11 cellular contexts compared by ENCODE assay signal in the genomic region with DNA sequence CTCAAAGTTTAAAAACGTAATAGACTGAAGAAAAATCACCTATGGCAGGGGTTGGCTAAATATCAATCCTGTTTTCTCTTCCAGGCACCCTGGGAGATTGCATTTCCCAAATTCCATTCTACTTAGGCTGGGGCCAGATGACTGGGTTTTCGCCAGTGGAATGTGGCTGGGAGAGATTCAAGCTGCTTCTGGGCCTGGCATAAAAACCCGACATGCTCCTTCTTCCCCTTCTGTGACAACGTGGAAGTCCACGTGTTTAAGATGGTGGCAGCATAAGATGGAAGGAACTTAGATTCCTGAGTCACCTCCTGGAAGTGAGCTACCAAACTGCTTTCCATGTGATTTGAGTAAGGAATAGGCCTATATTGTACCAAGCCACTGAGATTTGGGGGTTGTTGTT.
DNase-seq lines count a peak whose midpoint lies in the region; ATAC-seq and TF ChIP-seq lines count a peak whose summit lies in the region.
"Had no signal": no experiment of that assay in that cellular context is flagged by ENCODE, and none has a peak within 500 bp of the region (broad histone marks: within the 10 kb centered on the region; RNA-seq: fewer than 3 reads in every experiment).

No MANE protein-coding gene starts in this region.

- no peaks in the 10 kb centered on the region for H3K79me2 ChIP-seq in HCT116 (ENCODE audit: insufficient read depth, low read length)

- H3K27me3 ChIP-seq in HCT116 (ENCODE audit: insufficient read depth, low read length) = no peaks in the 10 kb centered on the region
- H3K27me3 ChIP-seq: BLaER1 treated with 17β-estradiol and CSF1 and Interleukin-3, amounts not matched to agents 10 nM and 100 nM had no signal

- H3K36me3 ChIP-seq in HCT116 (ENCODE audit: control insufficient read depth in 1 of 2, insufficient read depth in 2 of 2, low read length in 2 of 2) = no peaks in the 10 kb centered on the region
- H3K36me3 ChIP-seq: BLaER1 treated with 17β-estradiol and CSF1 and Interleukin-3, amounts not matched to agents 10 nM and 100 nM had no signal

- no peaks in the 10 kb centered on the region for H4K20me1 ChIP-seq in HCT116 (ENCODE audit: insufficient read depth)
- H4K20me1 ChIP-seq: BLaER1 treated with 17β-estradiol and CSF1 and Interleukin-3, amounts not matched to agents 10 nM and 100 nM had no signal

- BruUV-seq in HCT116 (replicated peaks; lab: Mats Ljungman, UMichigan) = no TSS peak

- ATAC-seq in HCT116 = no peak
- ATAC-seq: stimulated activated effector memory CD8-positive, alpha-beta T cell treated with anti-CD3 and anti-CD28 coated beads, Interleukin-12 subunit alpha, Interleukin-12 subunit beta, amount 100 ng/mL, for 72 hours had no signal

- intact Hi-C loops in HCT116 (cut with micrococcal nuclease) = no loop called here

- TF ChIP-seq POLR2A in HCT116 (IDR thresholded peaks at IDR 0.05; ENCODE audit: borderline replicate concordance, extremely low read depth, insufficient read depth, insufficient read length) = no peak

- no peaks in the 10 kb centered on the region for H3K9me2 ChIP-seq in HCT116 (ENCODE audit: insufficient read depth)

- POLR2A ChIA-PET in HCT116 (lab: Charles Lee) = no interaction called here

- DNase-seq in 8988T (peak; percentile 61), HCT116 (ENCODE audit: low read depth, low spot score) (no peak), astrocyte of the hippocampus (ENCODE audit: low read depth, low spot score) (peak; percentile 98), iris pigment epithelial cell (ENCODE audit: low read depth) (peak; percentile 83), DMS153 (lab: John Stamatoyannopoulos, UW) (no peak), NCI-H510A (lab: John Stamatoyannopoulos, UW) (no peak)
- DNase-seq in activated CD4-positive, alpha-beta T cell treated with anti-CD3 and anti-CD28 coated beads, Interleukin-2, amount 50 U/mL, for 4 hours = no peak
- DNase-seq in activated CD8-positive, alpha-beta memory T cell treated with anti-CD3 and anti-CD28 coated beads for 24 hours = no peak
- DNase-seq: T-helper 1 cell had no signal

- CTCF ChIA-PET in HCT116 (lab: Charles Lee) = interaction anchor here (0.6 to 3.0 kb wide), 2 partner anchors 11 to 127 kb away, joined by 3 to 18 read pairs; no protein-coding TSS in a partner anchor

- TF ChIP-seq CTCF in HCT116 (IDR thresholded peaks at IDR 0.05 in 2 of 3, conservative IDR thresholded peaks at IDR 0.05 in 1 of 3; ENCODE audit: borderline replicate concordance in 1 of 3, insufficient read depth in 1 of 3, low read depth in 2 of 3, low read length in 2 of 3) = no peak

- H3K4me2 ChIP-seq in HCT116 (ENCODE audit: low read length) = 0 out of 2 replicates have a peak overlapping the region, but pooled peaks have one; percentile 8
- H3K4me2 ChIP-seq: BLaER1 treated with 17β-estradiol and CSF1 and Interleukin-3, amounts not matched to agents 10 nM and 100 nM had no signal

- H2AFZ ChIP-seq in HCT116 (ENCODE audit: low read depth, low read length, poor library complexity, severe bottlenecking) = no peak overlapping the region

- no peak for TF ChIP-seq RAD21 in HCT116 (IDR thresholded peaks at IDR 0.05; ENCODE audit: low read depth)

- no peaks in the 10 kb centered on the region for H3K9me3 ChIP-seq in HCT116 (ENCODE audit: control insufficient read depth in 1 of 2, insufficient read depth in 1 of 2, low read depth in 1 of 2, low read length in 2 of 2)

- no peak overlapping the region for H3K27ac ChIP-seq in HCT116 (ENCODE audit: low read depth, low read length)
- H3K27ac ChIP-seq: BLaER1 treated with 17β-estradiol and CSF1 and Interleukin-3, amounts not matched to agents 10 nM and 100 nM had no signal

- H3K4me3 ChIP-seq in HCT116 (replicated peaks in 1 of 2; ENCODE audit: low read depth in 1 of 2, low read length in 2 of 2) = no peak overlapping the region
- H3K4me3 ChIP-seq: BLaER1 treated with 17β-estradiol and CSF1 and Interleukin-3, amounts not matched to agents 10 nM and 100 nM had no signal

- RAD21 ChIA-PET in HCT116 (lab: Charles Lee; ENCODE audit: low non-redundant PET in 1 of 2, low total read pairs in 2 of 2, uncharacterized antibody in 2 of 2, unreplicated experiment in 2 of 2) = no interaction called here

- peaks cover 0 to 6% of the 10 kb centered on the region in 2 experiments; a peak in 2 of 4 replicates for H3K4me1 ChIP-seq in HCT116 (ENCODE audit: control insufficient read depth in 1 of 2, insufficient read depth in 2 of 2, low read length in 2 of 2)

- no peak overlapping the region for H3K9ac ChIP-seq in HCT116 (ENCODE audit: low read length)
- H3K9ac ChIP-seq: BLaER1 treated with 17β-estradiol and CSF1 and Interleukin-3, amounts not matched to agents 10 nM and 100 nM had no signal

TF ChIP-seq in HCT116, 20 proteins besides CTCF, POLR2A, EP300 and RAD21:
- TF ChIP-seq, protein P1, sequence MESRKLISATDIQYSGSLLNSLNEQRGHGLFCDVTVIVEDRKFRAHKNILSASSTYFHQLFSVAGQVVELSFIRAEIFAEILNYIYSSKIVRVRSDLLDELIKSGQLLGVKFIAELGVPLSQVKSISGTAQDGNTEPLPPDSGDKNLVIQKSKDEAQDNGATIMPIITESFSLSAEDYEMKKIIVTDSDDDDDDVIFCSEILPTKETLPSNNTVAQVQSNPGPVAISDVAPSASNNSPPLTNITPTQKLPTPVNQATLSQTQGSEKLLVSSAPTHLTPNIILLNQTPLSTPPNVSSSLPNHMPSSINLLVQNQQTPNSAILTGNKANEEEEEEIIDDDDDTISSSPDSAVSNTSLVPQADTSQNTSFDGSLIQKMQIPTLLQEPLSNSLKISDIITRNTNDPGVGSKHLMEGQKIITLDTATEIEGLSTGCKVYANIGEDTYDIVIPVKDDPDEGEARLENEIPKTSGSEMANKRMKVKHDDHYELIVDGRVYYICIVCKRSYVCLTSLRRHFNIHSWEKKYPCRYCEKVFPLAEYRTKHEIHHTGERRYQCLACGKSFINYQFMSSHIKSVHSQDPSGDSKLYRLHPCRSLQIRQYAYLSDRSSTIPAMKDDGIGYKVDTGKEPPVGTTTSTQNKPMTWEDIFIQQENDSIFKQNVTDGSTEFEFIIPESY (IDR thresholded peaks at IDR 0.05; ENCODE audit: extremely low read depth, insufficient replicate concordance, low read length) = no peak
- TF ChIP-seq SIN3A (IDR thresholded peaks at IDR 0.05; ENCODE audit: low read depth) = no peak
- TF ChIP-seq POLR2AphosphoS5 (IDR thresholded peaks at IDR 0.05; ENCODE audit: low read depth, low read length) = no peak
- no peak for TF ChIP-seq EZH2phosphoT487 (IDR thresholded peaks at IDR 0.05; ENCODE audit: borderline replicate concordance)
- no peak for TF ChIP-seq EZH2 (IDR thresholded peaks at IDR 0.05)
- no peak for TF ChIP-seq TCF7L2 (IDR thresholded peaks at IDR 0.05; ENCODE audit: borderline replicate concordance, extremely low read depth, insufficient read depth, insufficient read length)
- no peak for TF ChIP-seq JUND (IDR thresholded peaks at IDR 0.05)
- TF ChIP-seq CEBPB (IDR thresholded peaks at IDR 0.05; ENCODE audit: low read depth) = no peak
- TF ChIP-seq, protein P2, sequence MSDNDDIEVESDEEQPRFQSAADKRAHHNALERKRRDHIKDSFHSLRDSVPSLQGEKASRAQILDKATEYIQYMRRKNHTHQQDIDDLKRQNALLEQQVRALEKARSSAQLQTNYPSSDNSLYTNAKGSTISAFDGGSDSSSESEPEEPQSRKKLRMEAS (IDR thresholded peaks at IDR 0.05) = no peak
- TF ChIP-seq, protein P3, sequence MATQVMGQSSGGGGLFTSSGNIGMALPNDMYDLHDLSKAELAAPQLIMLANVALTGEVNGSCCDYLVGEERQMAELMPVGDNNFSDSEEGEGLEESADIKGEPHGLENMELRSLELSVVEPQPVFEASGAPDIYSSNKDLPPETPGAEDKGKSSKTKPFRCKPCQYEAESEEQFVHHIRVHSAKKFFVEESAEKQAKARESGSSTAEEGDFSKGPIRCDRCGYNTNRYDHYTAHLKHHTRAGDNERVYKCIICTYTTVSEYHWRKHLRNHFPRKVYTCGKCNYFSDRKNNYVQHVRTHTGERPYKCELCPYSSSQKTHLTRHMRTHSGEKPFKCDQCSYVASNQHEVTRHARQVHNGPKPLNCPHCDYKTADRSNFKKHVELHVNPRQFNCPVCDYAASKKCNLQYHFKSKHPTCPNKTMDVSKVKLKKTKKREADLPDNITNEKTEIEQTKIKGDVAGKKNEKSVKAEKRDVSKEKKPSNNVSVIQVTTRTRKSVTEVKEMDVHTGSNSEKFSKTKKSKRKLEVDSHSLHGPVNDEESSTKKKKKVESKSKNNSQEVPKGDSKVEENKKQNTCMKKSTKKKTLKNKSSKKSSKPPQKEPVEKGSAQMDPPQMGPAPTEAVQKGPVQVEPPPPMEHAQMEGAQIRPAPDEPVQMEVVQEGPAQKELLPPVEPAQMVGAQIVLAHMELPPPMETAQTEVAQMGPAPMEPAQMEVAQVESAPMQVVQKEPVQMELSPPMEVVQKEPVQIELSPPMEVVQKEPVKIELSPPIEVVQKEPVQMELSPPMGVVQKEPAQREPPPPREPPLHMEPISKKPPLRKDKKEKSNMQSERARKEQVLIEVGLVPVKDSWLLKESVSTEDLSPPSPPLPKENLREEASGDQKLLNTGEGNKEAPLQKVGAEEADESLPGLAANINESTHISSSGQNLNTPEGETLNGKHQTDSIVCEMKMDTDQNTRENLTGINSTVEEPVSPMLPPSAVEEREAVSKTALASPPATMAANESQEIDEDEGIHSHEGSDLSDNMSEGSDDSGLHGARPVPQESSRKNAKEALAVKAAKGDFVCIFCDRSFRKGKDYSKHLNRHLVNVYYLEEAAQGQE (IDR thresholded peaks at IDR 0.05; ENCODE audit: low read depth) = no peak
- no peak for TF ChIP-seq SRF (IDR thresholded peaks at IDR 0.05; ENCODE audit: low read depth)
- TF ChIP-seq SP1 (IDR thresholded peaks at IDR 0.05; ENCODE audit: low read depth) = no peak
- no peak for TF ChIP-seq CBX3 (IDR thresholded peaks at IDR 0.05; ENCODE audit: low read depth)

Comparison
In these comparisons a context has a peak if more than half of its experiments do, and no peak if none do; other contexts are left out.
1. DNase-seq: peak in 8988T (single experiment), astrocyte of the hippocampus (single experiment) and iris pigment epithelial cell (single experiment); none in HCT116 (single experiment), DMS153 (single experiment), NCI-H510A (single experiment), activated CD4-positive, alpha-beta T cell treated with anti-CD3 and anti-CD28 coated beads, Interleukin-2, amount 50 U/mL, for 4 hours (0 of 2) and activated CD8-positive, alpha-beta memory T cell treated with anti-CD3 and anti-CD28 coated beads for 24 hours (single experiment).